Comparison of ENCODE assay signal across 10 cellular contexts in genomic region chr3:8416965-8417364, GRCh38.
DNase-seq lines count a peak whose midpoint lies in the region; FAIRE-seq and TF ChIP-seq lines count a peak whose summit lies in the region.
"Had no signal": no experiment of that assay in that cellular context is flagged by ENCODE, and none has a peak within 500 bp of the region (broad histone marks: within the 10 kb centered on the region; RNA-seq: fewer than 3 reads in every experiment).

No MANE protein-coding gene starts in this region.

- TF ChIP-seq CTCF in bronchial epithelial cell (IDR thresholded peaks at IDR 0.05; ENCODE audit: insufficient read depth, low read length, severe bottlenecking) (no peak), osteoblast (IDR thresholded peaks at IDR 0.05; ENCODE audit: extremely low read depth, low read depth, low read length) (no peak)

- no peak for TF ChIP-seq RAD21 in Ishikawa (IDR thresholded peaks at IDR 0.05; ENCODE audit: low read depth)

- peaks cover 10% of the 10 kb centered on the region for H3K4me1 ChIP-seq in osteoblast (ENCODE audit: insufficient read depth, low read length)

- H3K79me2 ChIP-seq in osteoblast (ENCODE audit: insufficient read depth, low read length), result no peaks in the 10 kb centered on the region

- no peaks in the 10 kb centered on the region for H3K9me3 ChIP-seq in osteoblast (ENCODE audit: low read depth, low read length)

- H3K4me3 ChIP-seq in bronchial epithelial cell (ENCODE audit: low read depth, low read length) (no peak overlapping the region), osteoblast (ENCODE audit: insufficient read depth, low read length) (no peak overlapping the region)

- H3K27me3 ChIP-seq in bronchial epithelial cell (ENCODE audit: control insufficient read depth, insufficient read depth, low read length) (no peaks in the 10 kb centered on the region), osteoblast (ENCODE audit: insufficient read depth, low read length) (peaks cover 5% of the 10 kb centered on the region)

- H4K20me1 ChIP-seq in osteoblast (ENCODE audit: insufficient read depth, low read length), result no peaks in the 10 kb centered on the region

- peak; percentile 7 for DNase-seq in NCI-H82 (lab: John Stamatoyannopoulos, UW)
- DNase-seq in NCI-H82 treated with DMSO at 0.1 percent for 48 hours (lab: John Stamatoyannopoulos, UW; ENCODE audit: unreplicated experiment), result no peak
- DNase-seq in bronchial epithelial cell (ENCODE audit: low read depth), result peak; percentile 44
- no peak for DNase-seq in osteoblast (ENCODE audit: insufficient read length, low spot score, missing footprints)
- no peak for DNase-seq in germinal center (ENCODE audit: low spot score)
- no peak for DNase-seq in NCI-H128 (lab: John Stamatoyannopoulos, UW; ENCODE audit: unreplicated experiment)
- no peak for DNase-seq in activated CD4-positive, alpha-beta T cell treated with anti-CD3 and anti-CD28 coated beads, Interleukin-2, amount 50 U/mL, for 1 hour
- DNase-seq: NCI-H2171; stimulated activated CD4-positive, alpha-beta T cell treated with anti-CD3 and anti-CD28 coated beads, Interleukin-4, amount 100 ng/mL, for 4 hours had no signal

- H3K27ac ChIP-seq in osteoblast (ENCODE audit: low read depth, low read length), result no peak overlapping the region

- H3K4me2 ChIP-seq in osteoblast (ENCODE audit: insufficient read depth, low read length), result peak overlapping the region; percentile 55

- FAIRE-seq in bronchial epithelial cell (lab: Jason Lieb, UNC), result no peak

- H3K36me3 ChIP-seq in bronchial epithelial cell (ENCODE audit: control insufficient read depth, insufficient read depth, low read length) (no peaks in the 10 kb centered on the region), osteoblast (ENCODE audit: insufficient read depth, low read length) (no peaks in the 10 kb centered on the region)

- no peak for TF ChIP-seq EP300 in Ishikawa (IDR thresholded peaks at IDR 0.05; ENCODE audit: borderline replicate concordance)

- no peak overlapping the region for H2AFZ ChIP-seq in osteoblast (ENCODE audit: low read length)

TF ChIP-seq in Ishikawa, 13 proteins besides CTCF, POLR2A, EP300 and RAD21:
- TF ChIP-seq REST (IDR thresholded peaks at IDR 0.05; ENCODE audit: low read depth), result 0 out of 2 replicates have a peak, but pooled peaks have one; percentile 40
- no peak for TF ChIP-seq TEAD4 (IDR thresholded peaks at IDR 0.05)
TF ChIP-seq in Ishikawa: peak in this region for 1.

Comparison
In these comparisons a context has a peak if more than half of its experiments do, and no peak if none do; other contexts are left out.
1. DNase-seq: peak in NCI-H82 (single experiment) and bronchial epithelial cell (single experiment); none in NCI-H82 treated with DMSO at 0.1 percent for 48 hours (single experiment), osteoblast (single experiment), germinal center (single experiment), NCI-H128 (single experiment) and activated CD4-positive, alpha-beta T cell treated with anti-CD3 and anti-CD28 coated beads, Interleukin-2, amount 50 U/mL, for 1 hour (single experiment).